In genomic region chr18:46332286-46332801, GRCh38 we compare ENCODE assay signal across 11 cellular contexts.
"Had no signal": no experiment of that assay in that cellular context is flagged by ENCODE, and none has a peak within 500 bp of the region (broad histone marks: within the 10 kb centered on the region; RNA-seq: fewer than 3 reads in every experiment).

No MANE protein-coding gene starts in this region.

- H3K36me3 ChIP-seq: gastrocnemius medialis, left ventricle myocardium inferior, upper lobe of right lung had no signal

- H3K4me3 ChIP-seq: coronary artery, upper lobe of right lung had no signal

- DNase-seq: activated naive CD4-positive, alpha-beta T cell; central memory CD4-positive, alpha-beta T cell; effector CD4-positive, alpha-beta T cell; gastrocnemius medialis; kidney; left ventricle myocardium inferior; mesenchymal stem cell; stimulated activated CD4-positive, alpha-beta T cell treated with anti-CD3 and anti-CD28 coated beads, Interleukin-4, amount 100 ng/mL, for 24 hours; T-helper 9 cell had no signal

- H3K27me3 ChIP-seq: gastrocnemius medialis had no signal

- H3K27ac ChIP-seq: coronary artery, gastrocnemius medialis, upper lobe of right lung had no signal

- H3K9me3 ChIP-seq: gastrocnemius medialis, left ventricle myocardium inferior, upper lobe of right lung had no signal

- ATAC-seq: gastrocnemius medialis had no signal
